In genomic region chr14:74599201-74599809, GRCh38 we compare ENCODE assay signal across 11 cellular contexts. TPM values are rescaled to one million over a fixed set of nuclear protein-coding genes. Genes with fewer than 3 reads are reported as not detected.
DNase-seq lines count a peak whose midpoint lies in the region; ATAC-seq and TF ChIP-seq lines count a peak whose summit lies in the region.
"Had no signal": no experiment of that assay in that cellular context is flagged by ENCODE, and none has a peak within 500 bp of the region (broad histone marks: within the 10 kb centered on the region; RNA-seq: fewer than 3 reads in every experiment).

No MANE protein-coding gene starts in this region.

- no peaks in the 10 kb centered on the region for H3K9me2 ChIP-seq in hepatocyte (replicated peaks; ENCODE audit: insufficient read depth)

- H3K4me2 ChIP-seq in hepatocyte: peak overlapping the region; percentile 37

- H3K27ac ChIP-seq in breast epithelium (peak overlapping the region; percentile 18 to 70), hepatocyte (peak overlapping the region; percentile 65)

- H3K36me3 ChIP-seq in breast epithelium (no peaks in the 10 kb centered on the region), hepatocyte (replicated peaks; ENCODE audit: insufficient read depth, low read depth) (no peaks in the 10 kb centered on the region)

- H3K4me1 ChIP-seq in breast epithelium (peaks cover 0 to 19% of the 10 kb centered on the region in 2 donors), hepatocyte (ENCODE audit: insufficient read depth) (peaks cover 33% of the 10 kb centered on the region)

- H2AFZ ChIP-seq in hepatocyte: no peak overlapping the region

- intact Hi-C loops in breast epithelium (cut with DNase I; ENCODE audit: low total_unique reads) (no loop called here), sciatic nerve (cut with DNase I) (no loop called here)

- no peaks in the 10 kb centered on the region for H4K20me1 ChIP-seq in hepatocyte (ENCODE audit: insufficient read depth, poor library complexity, severe bottlenecking)

- TF ChIP-seq CTCF in AG10803 (conservative IDR thresholded peaks at IDR 0.05; ENCODE audit: low read length) (no peak), breast epithelium (IDR thresholded peaks at IDR 0.05) (no peak), hepatocyte (IDR thresholded peaks at IDR 0.05; ENCODE audit: poor library complexity) (no peak)

- H3K79me2 ChIP-seq in hepatocyte: no peaks in the 10 kb centered on the region

- H3K9me3 ChIP-seq in breast epithelium (no peaks in the 10 kb centered on the region), hepatocyte (ENCODE audit: low read depth) (no peaks in the 10 kb centered on the region)

- ATAC-seq in sciatic nerve (peak; percentile 60), GM21528 (IDR thresholded peaks at IDR 0.05; ENCODE audit: low FRiP score, unreplicated experiment) (no peak), GM19023 (IDR thresholded peaks at IDR 0.05; ENCODE audit: unreplicated experiment) (no peak)
- ATAC-seq: stimulated activated naive CD8-positive, alpha-beta T cell treated with anti-CD3 and anti-CD28 coated beads, Interleukin-15, amount 100 ng/mL, for 72 hours had no signal

- H3K27me3 ChIP-seq in breast epithelium: no peaks in the 10 kb centered on the region
- H3K27me3 ChIP-seq in hepatocyte: no peaks in the 10 kb centered on the region

- WGBS in hepatocyte (ENCODE audit: low lambda C conversion rate, missing lambda C conversion rate): 52% methylated on average over 12 of the region's 12 CpGs

- H3K4me3 ChIP-seq in AG10803 (ENCODE audit: low read length): no peak overlapping the region
- H3K4me3 ChIP-seq in breast epithelium: no peak overlapping the region
- H3K4me3 ChIP-seq in hepatocyte: no peak overlapping the region

- DNase-seq in AG10803 (ENCODE audit: low read depth) (peak; percentile 69), breast epithelium (ENCODE audit: low spot score in 2 of 2) (no peak), hepatocyte (ENCODE audit: low spot score) (peak; percentile 58), sciatic nerve (ENCODE audit: low spot score) (no peak), DMS53 treated with DMSO at 0.1 percent for 48 hours (lab: John Stamatoyannopoulos, UW; ENCODE audit: unreplicated experiment) (no peak), NCI-H510A treated with DMSO at 0.1 percent for 48 hours (lab: John Stamatoyannopoulos, UW) (no peak)
- DNase-seq: Karpas-422; stimulated activated CD4-positive, alpha-beta T cell treated with anti-CD3 and anti-CD28 coated beads, Interleukin-4, amount 100 ng/mL, for 1 hour; stimulated activated naive CD8-positive, alpha-beta T cell treated with anti-CD3 and anti-CD28 coated beads, Interleukin-15, amount 100 ng/mL, for 72 hours had no signal

- TF ChIP-seq POLR2A in breast epithelium (IDR thresholded peaks at IDR 0.05): no peak

RNA-seq across cellular contexts. Expression of gene LTBP2, which starts 12.7 kb away (rescaled TPM):
- total RNA-seq in breast epithelium (10 to 100 TPM; 34.7 to 91.1 (median 79.0) TPM), hepatocyte (3.0 and 8.6 TPM in 2 replicates), sciatic nerve (93.0 TPM)
- polyA plus RNA-seq in hepatocyte: 6.7 and 7.6 TPM in 2 replicates

Comparison
In these comparisons a context has a peak if more than half of its experiments do, and no peak if none do; other contexts are left out.
1. DNase-seq: peak in AG10803 (single experiment) and hepatocyte (single experiment); none in breast epithelium (0 of 2), sciatic nerve (single experiment), DMS53 treated with DMSO at 0.1 percent for 48 hours (single experiment) and NCI-H510A treated with DMSO at 0.1 percent for 48 hours (single experiment).